Comparison of ENCODE assay signal across 21 cellular contexts in the genomic region with DNA sequence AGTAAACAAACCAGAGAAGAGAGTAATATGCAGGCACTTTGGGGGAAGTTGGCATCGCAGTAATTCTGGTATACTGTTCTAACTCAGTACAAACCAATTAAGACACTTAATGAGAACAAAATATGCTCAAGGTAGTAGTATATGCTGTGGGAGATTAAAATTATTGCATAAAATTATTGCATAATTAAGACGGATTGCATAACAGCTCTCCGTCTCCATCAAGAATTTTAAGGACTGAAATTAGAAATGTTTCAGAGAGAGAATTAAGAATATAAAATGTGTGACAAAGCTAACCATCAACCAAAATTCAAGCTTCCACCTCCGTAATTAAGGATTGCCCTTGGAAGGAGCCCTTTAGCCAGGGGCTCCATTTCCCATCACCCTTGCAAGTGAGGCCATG.
DNase-seq lines count a peak whose midpoint lies in the region; ATAC-seq, FAIRE-seq and TF ChIP-seq lines count a peak whose summit lies in the region.
"Had no signal": no experiment of that assay in that cellular context is flagged by ENCODE, and none has a peak within 500 bp of the region (broad histone marks: within the 10 kb centered on the region; RNA-seq: fewer than 3 reads in every experiment).

No MANE protein-coding gene starts in this region.

- no peak overlapping the region for H2AK9ac ChIP-seq in IMR-90 (replicated peaks; ENCODE audit: low read depth, low read length, poor library complexity)

- peak overlapping the region; percentile 10 for H3K27ac Mint-ChIP-seq in activated naive CD8-positive, alpha-beta T cell treated with anti-CD3 and anti-CD28 coated beads, Interleukin-2, amount 50 U/mL, for 24 hours
- no peak overlapping the region for H3K27ac Mint-ChIP-seq in activated naive CD8-positive, alpha-beta T cell treated with anti-CD3 and anti-CD28 coated beads for 36 hours
- H3K27ac Mint-ChIP-seq: B cell; CD4-positive, alpha-beta T cell; CD8-positive, alpha-beta T cell had no signal

- TF ChIP-seq EP300 in K562 (IDR thresholded peaks at IDR 0.05; ENCODE audit: low read length), result no peak

- dilution Hi-C loops in IMR-90 (cut with HindIII; ENCODE audit: low sequenced_read_pairs, unreplicated experiment), result loop anchor here (25.0 kb wide), 1 partner anchor 478 kb away; no protein-coding TSS in a partner anchor

- TF ChIP-seq RAD21 in IMR-90 (IDR thresholded peaks at IDR 0.05; ENCODE audit: low read length) (no peak), K562 (CRISPR knock-in tag; conservative IDR thresholded peaks at IDR 0.05 in 1 of 2, IDR thresholded peaks at IDR 0.05 in 1 of 2) (no peak)

- H2BK120ac ChIP-seq in IMR-90 (ENCODE audit: low read depth, low read length), result no peak overlapping the region

- H3K36me3 ChIP-seq in IMR-90 (ENCODE audit: control insufficient read depth, insufficient read depth, low read length) (no peaks in the 10 kb centered on the region), K562 (ENCODE audit: control insufficient read depth, insufficient read depth, low read length) (no peaks in the 10 kb centered on the region)
- H3K36me3 ChIP-seq: BLaER1 treated with 17β-estradiol and CSF1 and Interleukin-3, amounts not matched to agents 10 nM and 100 nM had no signal

- H3K36me3 Mint-ChIP-seq in activated naive CD8-positive, alpha-beta T cell treated with anti-CD3 and anti-CD28 coated beads, Interleukin-2, amount 50 U/mL, for 24 hours (ENCODE audit: low read depth), result no peaks in the 10 kb centered on the region
- no peaks in the 10 kb centered on the region for H3K36me3 Mint-ChIP-seq in activated naive CD8-positive, alpha-beta T cell treated with anti-CD3 and anti-CD28 coated beads for 36 hours
- H3K36me3 Mint-ChIP-seq: CD8-positive, alpha-beta T cell had no signal

- H3K27me3 ChIP-seq in IMR-90 (ENCODE audit: control insufficient read depth, insufficient read depth, low read length), result peaks cover 25% of the 10 kb centered on the region
- H3K27me3 ChIP-seq in K562 (ENCODE audit: control insufficient read depth in 2 of 2, insufficient read depth in 2 of 2, low read length in 2 of 2), result no peaks in the 10 kb centered on the region
- H3K27me3 ChIP-seq: BLaER1 treated with 17β-estradiol and CSF1 and Interleukin-3, amounts not matched to agents 10 nM and 100 nM had no signal

- H3K9me1 ChIP-seq in IMR-90 (ENCODE audit: insufficient read depth, low read length) (no peaks in the 10 kb centered on the region), K562 (ENCODE audit: control insufficient read depth, insufficient read depth, low read length) (no peaks in the 10 kb centered on the region)

- in situ Hi-C loops in IMR-90 (cut with MboI; ENCODE audit: low sequenced_read_pairs), result loop anchor here (25.0 kb wide), 1 partner anchor 803 kb away; no protein-coding TSS in a partner anchor
- in situ Hi-C loops in K562 (cut with MboI), result no loop called here

- no peak overlapping the region for H2BK5ac ChIP-seq in IMR-90 (ENCODE audit: low read depth, low read length, poor library complexity, severe bottlenecking)

- H3K27ac ChIP-seq in IMR-90 (ENCODE audit: insufficient read depth, low read length) (no peak overlapping the region), K562 (ENCODE audit: extremely low read depth, low read depth, low read length) (no peak overlapping the region)
- H3K27ac ChIP-seq: 22Rv1; A549; BLaER1 treated with 17β-estradiol and CSF1 and Interleukin-3, amounts not matched to agents 10 nM and 100 nM; C4-2B had no signal

- intact Hi-C loops in IMR-90 (cut with micrococcal nuclease) (loop anchor here (1.0 to 10.0 kb wide), 3 partner anchors 128 to 473 kb away; no protein-coding TSS in a partner anchor), K562 (cut with micrococcal nuclease) (loop anchor here (1.0 to 5.0 kb wide), 3 partner anchors 128 to 1717 kb away; no protein-coding TSS in a partner anchor)

- no CpG with 5 or more reads among the region's 4 CpGs for WGBS in IMR-90 (ENCODE audit: extremely low coverage in 2 of 2, insufficient read length in 1 of 2), 2 experiments
- 0% methylated on average over 4 of the region's 4 CpGs for WGBS in K562 (ENCODE audit: insufficient coverage, low coverage, missing lambda C conversion rate)

- no peak overlapping the region for H3K4me2 ChIP-seq in IMR-90 (ENCODE audit: low read depth, low read length)
- no peak overlapping the region for H3K4me2 ChIP-seq in K562 (ENCODE audit: insufficient read depth, low read length)
- H3K4me2 ChIP-seq: A549; BLaER1 treated with 17β-estradiol and CSF1 and Interleukin-3, amounts not matched to agents 10 nM and 100 nM had no signal

- H4K20me1 ChIP-seq in IMR-90 (ENCODE audit: insufficient read depth, low read length) (no peaks in the 10 kb centered on the region), K562 (replicated peaks; ENCODE audit: control insufficient read depth, insufficient read depth, low read length) (no peaks in the 10 kb centered on the region)
- H4K20me1 ChIP-seq: BLaER1 treated with 17β-estradiol and CSF1 and Interleukin-3, amounts not matched to agents 10 nM and 100 nM had no signal

- H2BK15ac ChIP-seq in IMR-90 (ENCODE audit: low read depth, low read length), result no peak overlapping the region

- no peak for TF ChIP-seq CTCF in IMR-90 (conservative IDR thresholded peaks at IDR 0.05; ENCODE audit: low read depth, low read length)
- no peak for TF ChIP-seq CTCF in K562 (IDR thresholded peaks at IDR 0.05 in 2 of 3, conservative IDR thresholded peaks at IDR 0.05 in 1 of 3; ENCODE audit: insufficient read depth in 2 of 3, low read depth in 1 of 3, low read length in 3 of 3)

- POLR2A ChIA-PET in IMR-90 (lab: Charles Lee; ENCODE audit: unreplicated experiment) (no interaction called here), K562 (lab: Yijun Ruan, JAX) (no interaction called here)

- no peak overlapping the region for H2AK5ac ChIP-seq in IMR-90 (ENCODE audit: low read depth, low read length)

- no peak overlapping the region for H4K91ac ChIP-seq in IMR-90 (ENCODE audit: insufficient read depth, low read depth, low read length)

- H3K9me3 Mint-ChIP-seq in activated naive CD8-positive, alpha-beta T cell treated with anti-CD3 and anti-CD28 coated beads, Interleukin-2, amount 50 U/mL, for 24 hours, result no peaks in the 10 kb centered on the region
- H3K9me3 Mint-ChIP-seq in activated naive CD8-positive, alpha-beta T cell treated with anti-CD3 and anti-CD28 coated beads for 36 hours, result no peaks in the 10 kb centered on the region
- H3K9me3 Mint-ChIP-seq: CD4-positive, alpha-beta T cell; CD8-positive, alpha-beta T cell had no signal

- no peak for ATAC-seq in activated naive CD8-positive, alpha-beta T cell treated with anti-CD3 and anti-CD28 coated beads, Interleukin-2, amount 50 U/mL, for 24 hours
- ATAC-seq in IMR-90 (ENCODE audit: low read depth) (no peak), K562 (no peak), GM18867 (IDR thresholded peaks at IDR 0.05; ENCODE audit: unreplicated experiment) (no peak)
- ATAC-seq: A549; CD8-positive, alpha-beta T cell had no signal

- peaks cover 20% of the 10 kb centered on the region for H3K4me1 Mint-ChIP-seq in activated naive CD8-positive, alpha-beta T cell treated with anti-CD3 and anti-CD28 coated beads, Interleukin-2, amount 50 U/mL, for 24 hours
- H3K4me1 Mint-ChIP-seq in activated naive CD8-positive, alpha-beta T cell treated with anti-CD3 and anti-CD28 coated beads for 36 hours, result peaks cover 12% of the 10 kb centered on the region

- no peaks in the 10 kb centered on the region for H3K79me2 ChIP-seq in K562 (ENCODE audit: control insufficient read depth, insufficient read depth, low read length)

- H3K14ac ChIP-seq in IMR-90 (replicated peaks; ENCODE audit: low read depth, low read length), result no peak overlapping the region

- no peak overlapping the region for H4K8ac ChIP-seq in IMR-90 (ENCODE audit: low read depth in 2 of 2, low read length in 2 of 2)

- BruUV-seq in IMR-90 (replicated peaks; lab: Mats Ljungman, UMichigan) (no TSS peak), K562 (replicated peaks; lab: Mats Ljungman, UMichigan) (no TSS peak)

- H3K79me1 ChIP-seq in IMR-90 (ENCODE audit: low read depth in 1 of 2, low read length in 2 of 2), result no peaks in the 10 kb centered on the region

- no peak for DNase-seq in activated naive CD8-positive, alpha-beta T cell treated with anti-CD3 and anti-CD28 coated beads, Interleukin-2, amount 50 U/mL, for 24 hours
- no peak for DNase-seq in activated naive CD8-positive, alpha-beta T cell treated with anti-CD3 and anti-CD28 coated beads for 36 hours
- DNase-seq in IMR-90, result no peak
- DNase-seq in K562 (ENCODE audit: extremely low read depth in 1 of 4, low spot score in 3 of 4), result no peak
- no peak for DNase-seq in NCI-H1105 treated with DMSO at 0.1 percent for 48 hours (lab: John Stamatoyannopoulos, UW)
- DNase-seq: AML-193; Caco-2; Calu3; CD4-positive, alpha-beta T cell; CD8-positive, alpha-beta T cell; DMS79 treated with DMSO at 0.1 percent for 48 hours; GF-D8 had no signal

- H2AFZ ChIP-seq in IMR-90 (replicated peaks; ENCODE audit: low read length, poor library complexity) (no peak overlapping the region), K562 (ENCODE audit: low read depth, low read length) (no peak overlapping the region)

- no peak overlapping the region for H3K4ac ChIP-seq in IMR-90 (ENCODE audit: low read depth, low read length)

- no peak overlapping the region for H3K9ac ChIP-seq in IMR-90 (ENCODE audit: low read depth, low read length)
- no peak overlapping the region for H3K9ac ChIP-seq in K562 (ENCODE audit: insufficient read depth in 1 of 2, low read depth in 2 of 2, low read length in 2 of 2)
- H3K9ac ChIP-seq: BLaER1 treated with 17β-estradiol and CSF1 and Interleukin-3, amounts not matched to agents 10 nM and 100 nM had no signal

- H3K18ac ChIP-seq in IMR-90 (ENCODE audit: low read depth, low read length), result no peak overlapping the region

- H2BK20ac ChIP-seq in IMR-90 (ENCODE audit: low read depth, low read length), result no peak overlapping the region

- H3K27me3 Mint-ChIP-seq in activated naive CD8-positive, alpha-beta T cell treated with anti-CD3 and anti-CD28 coated beads, Interleukin-2, amount 50 U/mL, for 24 hours, result peaks cover 2% of the 10 kb centered on the region
- H3K27me3 Mint-ChIP-seq in activated naive CD8-positive, alpha-beta T cell treated with anti-CD3 and anti-CD28 coated beads for 36 hours, result no peaks in the 10 kb centered on the region
- H3K27me3 Mint-ChIP-seq: CD4-positive, alpha-beta T cell had no signal

- no peak overlapping the region for H4K5ac ChIP-seq in IMR-90 (ENCODE audit: low read depth, low read length)

- H3K4me3 Mint-ChIP-seq in activated naive CD8-positive, alpha-beta T cell treated with anti-CD3 and anti-CD28 coated beads, Interleukin-2, amount 50 U/mL, for 24 hours, result no peak overlapping the region
- no peak overlapping the region for H3K4me3 Mint-ChIP-seq in activated naive CD8-positive, alpha-beta T cell treated with anti-CD3 and anti-CD28 coated beads for 36 hours
- H3K4me3 Mint-ChIP-seq: B cell; CD4-positive, alpha-beta T cell; CD8-positive, alpha-beta T cell had no signal

- H3K4me1 ChIP-seq in IMR-90 (ENCODE audit: control insufficient read depth, insufficient read depth, low read length), result no peaks in the 10 kb centered on the region
- H3K4me1 ChIP-seq in K562 (replicated peaks in 1 of 2; ENCODE audit: control insufficient read depth in 2 of 2, insufficient read depth in 2 of 2, low read length in 2 of 2), result no peaks in the 10 kb centered on the region
- H3K4me1 ChIP-seq: A549 had no signal

- H3K23ac ChIP-seq in IMR-90 (ENCODE audit: low read depth, low read length), result no peak overlapping the region

- CTCF ChIA-PET in IMR-90 (lab: Yijun Ruan, JAX) (interaction anchor here (1.6 to 2.4 kb wide), 3 partner anchors 13 to 726 kb away, joined by 5 to 12 read pairs (median 9); no protein-coding TSS in a partner anchor), K562 (lab: Yijun Ruan, JAX; ENCODE audit: low intra/inter-chr PET ratio) (interaction anchor here (0.5 kb wide), 1 partner anchor 14 kb away, joined by 3 read pairs; no protein-coding TSS in a partner anchor)

- no peaks in the 10 kb centered on the region for H3K9me3 ChIP-seq in IMR-90 (ENCODE audit: control insufficient read depth, insufficient read depth, low read length)
- no peaks in the 10 kb centered on the region for H3K9me3 ChIP-seq in K562 (replicated peaks; ENCODE audit: control insufficient read depth, insufficient read depth, low read depth, low read length)
- H3K9me3 ChIP-seq: A549; BLaER1 treated with 17β-estradiol and CSF1 and Interleukin-3, amounts not matched to agents 10 nM and 100 nM; Caco-2 had no signal

- no peak for FAIRE-seq in K562 (lab: Jason Lieb, UNC)
- FAIRE-seq: A549, D721Med, G401.6, GM12891 had no signal

- H3K4me3 ChIP-seq in IMR-90 (ENCODE audit: insufficient read depth, low read depth, low read length), result no peak overlapping the region
- H3K4me3 ChIP-seq in K562, result no peak overlapping the region
- H3K4me3 ChIP-seq: A549; BLaER1 treated with 17β-estradiol and CSF1 and Interleukin-3, amounts not matched to agents 10 nM and 100 nM had no signal

- no peak overlapping the region for H3K56ac ChIP-seq in IMR-90 (ENCODE audit: extremely low read depth, insufficient read depth, low read length)

- TF ChIP-seq POLR2A in IMR-90 (IDR thresholded peaks at IDR 0.05; ENCODE audit: low read depth, low read length) (no peak), K562 (conservative IDR thresholded peaks at IDR 0.05) (no peak)
